9 cellular contexts compared by ENCODE assay signal in the genomic region with DNA sequence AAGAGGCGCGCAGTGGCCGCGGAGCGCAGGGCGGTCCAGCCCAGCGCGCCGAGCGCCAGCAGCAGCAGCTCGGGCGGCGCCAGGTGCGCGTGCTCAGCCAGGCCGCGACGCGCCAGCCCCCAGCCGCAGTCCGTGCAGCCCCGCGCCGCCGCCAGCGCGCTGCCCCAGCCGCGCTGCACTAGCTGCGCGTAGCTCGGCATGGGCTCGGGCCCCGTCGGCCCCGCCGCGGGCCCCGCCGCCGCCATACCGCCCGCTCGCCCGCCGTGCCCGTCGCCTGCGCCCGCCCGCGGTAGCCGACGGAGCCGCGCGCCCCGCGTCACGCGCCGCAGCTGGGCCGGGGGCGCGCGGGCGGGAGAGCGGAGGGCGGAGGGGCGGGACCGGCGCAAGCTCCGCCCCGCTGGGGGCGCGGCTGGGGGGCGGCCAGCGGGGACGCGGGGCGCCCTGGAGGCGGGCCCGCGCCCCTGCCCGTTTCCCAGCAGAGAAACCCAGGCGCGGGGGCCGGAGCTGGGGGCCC. TPM values are rescaled to one million over a fixed set of nuclear protein-coding genes. Genes with fewer than 3 reads are reported as not detected.
DNase-seq lines count a peak whose midpoint lies in the region; ATAC-seq, FAIRE-seq and TF ChIP-seq lines count a peak whose summit lies in the region.
"Had no signal": no experiment of that assay in that cellular context is flagged by ENCODE, and none has a peak within 500 bp of the region (broad histone marks: within the 10 kb centered on the region; RNA-seq: fewer than 3 reads in every experiment).

A gene with protein sequence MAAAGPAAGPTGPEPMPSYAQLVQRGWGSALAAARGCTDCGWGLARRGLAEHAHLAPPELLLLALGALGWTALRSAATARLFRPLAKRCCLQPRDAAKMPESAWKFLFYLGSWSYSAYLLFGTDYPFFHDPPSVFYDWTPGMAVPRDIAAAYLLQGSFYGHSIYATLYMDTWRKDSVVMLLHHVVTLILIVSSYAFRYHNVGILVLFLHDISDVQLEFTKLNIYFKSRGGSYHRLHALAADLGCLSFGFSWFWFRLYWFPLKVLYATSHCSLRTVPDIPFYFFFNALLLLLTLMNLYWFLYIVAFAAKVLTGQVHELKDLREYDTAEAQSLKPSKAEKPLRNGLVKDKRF (minus strand): TSS at position 331 of the 514 bp plus-strand sequence. CDS start 86 bp downstream, at position 245.

- RAD21 ChIA-PET in GM12878 (lab: Charles Lee; ENCODE audit: unreplicated experiment) = no interaction called here

- H4K20me1 ChIP-seq in GM12878 (ENCODE audit: control insufficient read depth, insufficient read depth) = no peaks in the 10 kb centered on the region

- H2AFZ ChIP-seq in GM12878 (ENCODE audit: control insufficient read depth, low read depth, low read length) = no peak within 1 kb of the TSS

- H3K4me1 ChIP-seq in HUES64 (ENCODE audit: insufficient read depth, low read length) = peaks cover 6% of the 10 kb centered on the region
- H3K4me1 ChIP-seq in GM12878 (ENCODE audit: control insufficient read depth, insufficient read depth, low read length) = no peaks in the 10 kb centered on the region
- peaks cover 0 to 26% (median 24%) of the 10 kb centered on the region in 4 donors for H3K4me1 ChIP-seq in tibial artery

- peaks cover 7% of the 10 kb centered on the region for H3K27me3 ChIP-seq in BJ (ENCODE audit: control insufficient read depth, insufficient read depth, low read length)
- H3K27me3 ChIP-seq in HUES64 (ENCODE audit: insufficient read depth, low read length) = peaks cover 17% of the 10 kb centered on the region
- H3K27me3 ChIP-seq in GM12878 (replicated peaks in 1 of 2; ENCODE audit: control insufficient read depth in 2 of 2, insufficient read depth in 2 of 2, low read length in 1 of 2) = peaks cover 4% of the 10 kb centered on the region in 2 experiments; a peak in 3 of 4 replicates
- peaks cover 3% of the 10 kb centered on the region for H3K27me3 ChIP-seq in layer of hippocampus (ENCODE audit: control insufficient read depth, insufficient read depth, low read length)
- peaks cover 0 to 56% of the 10 kb centered on the region in 2 donors for H3K27me3 ChIP-seq in tibial artery

- TF ChIP-seq CTCF in BJ (IDR thresholded peaks at IDR 0.05; ENCODE audit: insufficient read depth, low read depth, low read length) (no peak), GM12878 (IDR thresholded peaks at IDR 0.05 in 2 of 3, conservative IDR thresholded peaks at IDR 0.05 in 1 of 3; ENCODE audit: control insufficient read depth in 2 of 3, extremely low read depth in 1 of 3, insufficient read depth in 1 of 3, low read depth in 3 of 3, low read length in 3 of 3) (no peak), tibial artery (IDR thresholded peaks at IDR 0.05) (no peak)

- CTCF ChIA-PET in BJ (lab: Yijun Ruan, JAX) = interaction anchor here (0.6 to 4.7 kb wide), 3 partner anchors 29 to 92 kb away, joined by 3 to 33 read pairs (median 8); no protein-coding TSS in a partner anchor
- CTCF ChIA-PET in GM12878 (lab: Yijun Ruan, JAX) = no interaction called here

- SMC1A ChIA-PET in GM12878 (lab: Charles Lee; ENCODE audit: uncharacterized antibody, unreplicated experiment) = no interaction called here

- H3K9me3 ChIP-seq in HUES64 (ENCODE audit: insufficient read depth, low read depth, low read length) (no peaks in the 10 kb centered on the region), GM12878 (replicated peaks; ENCODE audit: control insufficient read depth, insufficient read depth, low read length) (no peaks in the 10 kb centered on the region), tibial artery (no peaks in the 10 kb centered on the region)

- peak within 1 kb of the TSS; percentile 69 for H3K9ac ChIP-seq in HUES64 (ENCODE audit: low read depth, low read length)
- no peak within 1 kb of the TSS for H3K9ac ChIP-seq in GM12878 (ENCODE audit: control insufficient read depth, insufficient read depth, low read length)

- no TSS peak for BruUV-seq in GM12878 (replicated peaks; lab: Mats Ljungman, UMichigan)

- H3K4me2 ChIP-seq in GM12878 (ENCODE audit: control insufficient read depth, insufficient read depth) = 0 out of 2 replicates have a peak within 1 kb of the TSS, but pooled peaks have one; percentile 17

- in situ Hi-C loops in GM12878 (cut with MboI) = no loop called here

- no peak for TF ChIP-seq RAD21 in GM12878 (IDR thresholded peaks at IDR 0.05; ENCODE audit: insufficient read depth, low read depth, low read length)

- no peak for FAIRE-seq in GM12878 (lab: Jason Lieb, UNC)
- FAIRE-seq: islet of Langerhans had no signal

- H3K79me2 ChIP-seq in GM12878 (ENCODE audit: control insufficient read depth, insufficient read depth, low read length) = no peaks in the 10 kb centered on the region

- no peak for TF ChIP-seq POLR2A in GM12878 (IDR thresholded peaks at IDR 0.05; ENCODE audit: low read depth, low read length)

- no peak for DNase-seq in BJ (ENCODE audit: low read depth)
- no peak for DNase-seq in GM12878 (ENCODE audit: low read depth, low spot score)
- DNase-seq in tibial artery = no peak
- no peak for DNase-seq in activated naive CD4-positive, alpha-beta T cell treated with Interleukin-2 at 50 U/mL for 16 hours
- no peak for DNase-seq in posterior vena cava (ENCODE audit: low spot score)

- TF ChIP-seq EP300 in GM12878 (IDR thresholded peaks at IDR 0.05; ENCODE audit: borderline replicate concordance in 1 of 2, control insufficient read depth in 1 of 2, low read depth in 2 of 2, low read length in 2 of 2) = no peak

- intact Hi-C loops in GM12878 (cut with micrococcal nuclease; ENCODE audit: unreplicated experiment) (no loop called here), tibial artery (cut with DNase I; ENCODE audit: low total_unique reads) (no loop called here), posterior vena cava (cut with DNase I) (no loop called here)

- H3K36me3 ChIP-seq in BJ (ENCODE audit: control insufficient read depth, insufficient read depth, low read length) (peaks cover 8% of the 10 kb centered on the region; the same call in 1 of the 2 replicates), HUES64 (ENCODE audit: insufficient read depth, low read length) (peaks cover 12% of the 10 kb centered on the region; the same call in 1 of the 2 replicates), GM12878 (ENCODE audit: control insufficient read depth in 2 of 2, insufficient read depth in 2 of 2, low read length in 1 of 2) (peaks cover 0 to 4% of the 10 kb centered on the region in 2 experiments; a peak in 2 of 4 replicates), tibial artery (peaks cover 15 to 28% (median 25%) of the 10 kb centered on the region in 3 donors)

- ATAC-seq in GM12878 = no peak
- no peak for ATAC-seq in GM19397 (IDR thresholded peaks at IDR 0.05; ENCODE audit: unreplicated experiment)

- POLR2A ChIA-PET in BJ (lab: Charles Lee) (no interaction called here), GM12878 (lab: Charles Lee) (no interaction called here)

- under 1% methylated on average over 88 of the region's 88 CpGs for WGBS in HUES64
- WGBS in GM12878 (ENCODE audit: insufficient coverage, insufficient replicate concordance, low lambda C conversion rate, missing lambda C conversion rate) = 3% methylated on average over 29 of the region's 88 CpGs

- no peak within 1 kb of the TSS for H3K27ac ChIP-seq in HUES64 (ENCODE audit: low read depth, low read length)
- no peak within 1 kb of the TSS for H3K27ac ChIP-seq in GM12878 (ENCODE audit: control insufficient read depth, insufficient read depth)
- peak within 1 kb of the TSS; percentile 99 for H3K27ac ChIP-seq in layer of hippocampus (ENCODE audit: low read depth, low read length)
- H3K27ac ChIP-seq in tibial artery = no peak within 1 kb of the TSS

- H3K4me3 ChIP-seq in BJ (ENCODE audit: low read depth, low read length) (peak within 1 kb of the TSS; percentile 42), HUES64 (ENCODE audit: low read length) (peak within 1 kb of the TSS; percentile 69), GM12878 (no peak within 1 kb of the TSS), tibial artery (peak within 1 kb of the TSS; percentile 14 to 43)

TF ChIP-seq in GM12878, 131 proteins besides CTCF, POLR2A, EP300 and RAD21 (continues in another document):
- TF ChIP-seq, protein P1, sequence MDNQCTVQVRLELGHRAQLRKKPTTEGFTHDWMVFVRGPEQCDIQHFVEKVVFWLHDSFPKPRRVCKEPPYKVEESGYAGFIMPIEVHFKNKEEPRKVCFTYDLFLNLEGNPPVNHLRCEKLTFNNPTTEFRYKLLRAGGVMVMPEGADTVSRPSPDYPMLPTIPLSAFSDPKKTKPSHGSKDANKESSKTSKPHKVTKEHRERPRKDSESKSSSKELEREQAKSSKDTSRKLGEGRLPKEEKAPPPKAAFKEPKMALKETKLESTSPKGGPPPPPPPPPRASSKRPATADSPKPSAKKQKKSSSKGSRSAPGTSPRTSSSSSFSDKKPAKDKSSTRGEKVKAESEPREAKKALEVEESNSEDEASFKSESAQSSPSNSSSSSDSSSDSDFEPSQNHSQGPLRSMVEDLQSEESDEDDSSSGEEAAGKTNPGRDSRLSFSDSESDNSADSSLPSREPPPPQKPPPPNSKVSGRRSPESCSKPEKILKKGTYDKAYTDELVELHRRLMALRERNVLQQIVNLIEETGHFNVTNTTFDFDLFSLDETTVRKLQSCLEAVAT (IDR thresholded peaks at IDR 0.05) = no peak
- no peak for TF ChIP-seq TARDBP (IDR thresholded peaks at IDR 0.05; ENCODE audit: borderline replicate concordance)

RNA-seq across cellular contexts. Expression of the gene that starts here (rescaled TPM):
- polyA plus RNA-seq in BJ (2011; rRNA removed) (0.39 and 0.83 TPM in 2 replicates), GM12878 (2011; rRNA removed) (not detected in 2 replicates), GM12878 (2014; fragmentation: Illumina TruSeq; extraction: Trizol) (not detected in 2 replicates), GM12878 (2014; fragmentation: Nextera tagmentation; extraction: Ambion mirVana) (not detected), GM12878 (2014; rRNA removed) (0.16 TPM in 1 of 2 replicates, not detected in the other), GM12878 (2016; fragmentation: Nextera tagmentation; extraction: Ambion mirVana) (under 1 TPM in 1 of 2 experiments, not detected in 1; 0.19 TPM)
- polyA minus RNA-seq in BJ (2011; rRNA and poly(A)+ RNA removed) = 0.57 and 0.82 TPM in 2 replicates
- 9.6 TPM for polyA plus RNA-seq in HUES64 (2013, experiment 1 of 2)
- 12.6 TPM for polyA plus RNA-seq in HUES64 (2013, experiment 2 of 2)
- total RNA-seq in GM12878 (2013; cell fraction: nucleolus; rRNA removed) = not detected in 2 replicates
- total RNA-seq in GM12878 (2014; rRNA removed) (not detected in 2 replicates), GM12878 (2014; rRNA removed; fragmentation: Illumina TruSeq; extraction: Trizol) (not detected in 2 replicates), GM12878 (2021) (not detected in 2 replicates), posterior vena cava (1 to 10 TPM in 1 of 2 donors, under 1 TPM in 1; 0.38 to 1.5 TPM)
- not detected for polyA plus RNA-seq in GM12878 (2011; ENCODE audit: low read depth)
- not detected in 2 replicates for polyA plus RNA-seq in GM12878 (2011; cell fraction: cytosol; rRNA removed)
- not detected in 2 replicates for polyA plus RNA-seq in GM12878 (2011; cell fraction: nucleus; rRNA removed)
- polyA plus RNA-seq in GM12878 (2012) = 0.08 TPM in 1 of 2 replicates, not detected in the other
- polyA minus RNA-seq in GM12878 (2011; rRNA and poly(A)+ RNA removed) = not detected in 2 replicates
- polyA minus RNA-seq in GM12878 (2011; cell fraction: cytosol; rRNA and poly(A)+ RNA removed) = not detected in 2 replicates
- not detected in 2 replicates for polyA minus RNA-seq in GM12878 (2011; cell fraction: nucleus; rRNA and poly(A)+ RNA removed)
